ENCODE assay signal across 10 cellular contexts in genomic region chr19:12965812-12966135, GRCh38. TPM values are rescaled to one million over a fixed set of nuclear protein-coding genes. Genes with fewer than 3 reads are reported as not detected.
DNase-seq lines count a peak whose midpoint lies in the region; ATAC-seq and TF ChIP-seq lines count a peak whose summit lies in the region.
"Had no signal": no experiment of that assay in that cellular context is flagged by ENCODE, and none has a peak within 500 bp of the region (broad histone marks: within the 10 kb centered on the region; RNA-seq: fewer than 3 reads in every experiment).

No MANE protein-coding gene starts in this region.

- peak overlapping the region in 3 of 11 experiments; percentile 46 to 61 (median 55); a peak in 3 of 22 replicates for H3K27ac ChIP-seq in BLaER1 treated with 17β-estradiol and CSF1 and Interleukin-3, amounts not matched to agents 10 nM and 100 nM
- H3K27ac ChIP-seq in Karpas-422 (ENCODE audit: low read length) (no peak overlapping the region), neural cell (ENCODE audit: low read length) (no peak overlapping the region)

- H3K4me1 Mint-ChIP-seq in central memory CD8-positive, alpha-beta T cell = peaks cover 6% of the 10 kb centered on the region

- H2AFZ ChIP-seq in Karpas-422 (ENCODE audit: low read length) (peak overlapping the region; percentile 95), neural cell (ENCODE audit: low read depth, low read length) (peak overlapping the region; percentile 51)

- H3K4me2 ChIP-seq in BLaER1 treated with 17β-estradiol and CSF1 and Interleukin-3, amounts not matched to agents 10 nM and 100 nM = peak overlapping the region; percentile 79 to 99 (median 89)
- H3K4me2 ChIP-seq in Karpas-422 (ENCODE audit: low read depth, low read length, poor library complexity, severe bottlenecking) (peak overlapping the region; percentile 84), neural cell (ENCODE audit: low read length) (no peak overlapping the region)

- no peak for TF ChIP-seq RAD21 in neural cell (conservative IDR thresholded peaks at IDR 0.05)

- peak overlapping the region in 8 of 11 experiments; percentile 64 to 76 (median 72); a peak in 13 of 22 replicates for H3K9ac ChIP-seq in BLaER1 treated with 17β-estradiol and CSF1 and Interleukin-3, amounts not matched to agents 10 nM and 100 nM
- H3K9ac ChIP-seq in Karpas-422 (ENCODE audit: low read length) = peak overlapping the region; percentile 70
- H3K9ac ChIP-seq in neural cell (ENCODE audit: low read length) = peak overlapping the region; percentile 39

- H4K20me1 ChIP-seq in BLaER1 treated with 17β-estradiol and CSF1 and Interleukin-3, amounts not matched to agents 10 nM and 100 nM = no peaks in the 10 kb centered on the region
- H4K20me1 ChIP-seq in Karpas-422 (ENCODE audit: insufficient read depth, low read depth, low read length) (no peaks in the 10 kb centered on the region), neural cell (ENCODE audit: insufficient read depth) (no peaks in the 10 kb centered on the region)

- peaks cover 4% of the 10 kb centered on the region for H3K36me3 Mint-ChIP-seq in central memory CD8-positive, alpha-beta T cell (ENCODE audit: insufficient read depth)

- no peak for TF ChIP-seq EP300 in neural cell (conservative IDR thresholded peaks at IDR 0.05; ENCODE audit: poor library complexity, severe bottlenecking)

- peaks cover 0 to 18% (median 11%) of the 10 kb centered on the region in 10 experiments; a peak in 12 of 20 replicates for H3K4me1 ChIP-seq in BLaER1 treated with 17β-estradiol and CSF1 and Interleukin-3, amounts not matched to agents 10 nM and 100 nM
- H3K4me1 ChIP-seq in Karpas-422 (ENCODE audit: low read length) = peaks cover 7% of the 10 kb centered on the region

- H3K9me3 Mint-ChIP-seq in central memory CD8-positive, alpha-beta T cell = no peaks in the 10 kb centered on the region

- H3K27me3 Mint-ChIP-seq in central memory CD8-positive, alpha-beta T cell = no peaks in the 10 kb centered on the region

- peak overlapping the region; percentile 84 for H3K4me3 Mint-ChIP-seq in central memory CD8-positive, alpha-beta T cell

- H3K36me3 ChIP-seq in BLaER1 treated with 17β-estradiol and CSF1 and Interleukin-3, amounts not matched to agents 10 nM and 100 nM = no peaks in the 10 kb centered on the region
- no peaks in the 10 kb centered on the region for H3K36me3 ChIP-seq in Karpas-422 (ENCODE audit: insufficient read depth, low read length)
- no peaks in the 10 kb centered on the region for H3K36me3 ChIP-seq in neural cell (ENCODE audit: insufficient read depth, low read length)

- H3K9me2 ChIP-seq in Karpas-422 (replicated peaks; ENCODE audit: insufficient read depth, low read length) (no peaks in the 10 kb centered on the region), neural cell (ENCODE audit: insufficient read depth, low read length) (no peaks in the 10 kb centered on the region)

- DNase-seq in Karpas-422 = no peak
- no peak for DNase-seq in central memory CD8-positive, alpha-beta T cell (ENCODE audit: low spot score in 2 of 2)
- no peak for DNase-seq in D341Med (ENCODE audit: low spot score)

- H3K79me2 ChIP-seq in Karpas-422 (ENCODE audit: low read length) (no peaks in the 10 kb centered on the region), neural cell (replicated peaks; ENCODE audit: insufficient read depth, low read length) (no peaks in the 10 kb centered on the region)

- TF ChIP-seq CTCF in neural cell (IDR thresholded peaks at IDR 0.05; ENCODE audit: poor library complexity, severe bottlenecking) = no peak

- no peak for ATAC-seq in central memory CD8-positive, alpha-beta T cell (replicated peaks; ENCODE audit: extremely low read depth, poor library complexity, severe bottlenecking)
- ATAC-seq in HG03097 (IDR thresholded peaks at IDR 0.05; ENCODE audit: low FRiP score, unreplicated experiment) = no peak
- no peak for ATAC-seq in HG03139 (IDR thresholded peaks at IDR 0.05; ENCODE audit: unreplicated experiment)
- no peak for ATAC-seq in HG03460 (IDR thresholded peaks at IDR 0.05; ENCODE audit: unreplicated experiment)

- H3K27me3 ChIP-seq in BLaER1 treated with 17β-estradiol and CSF1 and Interleukin-3, amounts not matched to agents 10 nM and 100 nM = no peaks in the 10 kb centered on the region
- H3K27me3 ChIP-seq in Karpas-422 (ENCODE audit: low read length) = no peaks in the 10 kb centered on the region
- H3K27me3 ChIP-seq in neural cell (ENCODE audit: insufficient read depth, low read depth, low read length) = no peaks in the 10 kb centered on the region

- no peak overlapping the region for H3K27ac Mint-ChIP-seq in central memory CD8-positive, alpha-beta T cell (ENCODE audit: low read depth)

- no peaks in the 10 kb centered on the region for H3F3A ChIP-seq in neural cell (ENCODE audit: insufficient read depth, low read length, poor library complexity, severe bottlenecking)

- no peaks in the 10 kb centered on the region for H3K9me3 ChIP-seq in BLaER1 treated with 17β-estradiol and CSF1 and Interleukin-3, amounts not matched to agents 10 nM and 100 nM (replicated peaks in 1 of 11)
- H3K9me3 ChIP-seq in Karpas-422 (ENCODE audit: low read length) (no peaks in the 10 kb centered on the region), neural cell (ENCODE audit: low read length) (no peaks in the 10 kb centered on the region)

- peak overlapping the region in 6 of 10 experiments; percentile 46 to 68 (median 55); a peak in 6 of 20 replicates for H3K4me3 ChIP-seq in BLaER1 treated with 17β-estradiol and CSF1 and Interleukin-3, amounts not matched to agents 10 nM and 100 nM
- peak overlapping the region; percentile 62; the same call in 1 of the 2 replicates for H3K4me3 ChIP-seq in Karpas-422 (ENCODE audit: low read length)
- H3K4me3 ChIP-seq in neural cell (ENCODE audit: low read length) = peak overlapping the region; percentile 51

TF ChIP-seq in neural cell, 6 proteins besides CTCF, POLR2A, EP300 and RAD21:
- TF ChIP-seq TAF1 (IDR thresholded peaks at IDR 0.05; ENCODE audit: low read depth) (no peak), EZH2 (IDR thresholded peaks at IDR 0.05; ENCODE audit: borderline replicate concordance, insufficient read depth, low read length, poor library complexity, severe bottlenecking) (no peak), SMC3 (conservative IDR thresholded peaks at IDR 0.05; ENCODE audit: poor library complexity) (no peak), POLR2AphosphoS5 (IDR thresholded peaks at IDR 0.05) (no peak)

RNA-seq across cellular contexts. Expression of gene DAND5, which starts 3.6 kb away (rescaled TPM):
- total RNA-seq in Karpas-422 (2014; rRNA removed; shearing (Covaris generic); ENCODE audit: low replicate concordance) = 0.52 TPM in 1 of 2 replicates, not detected in the other
- polyA plus RNA-seq in neural cell = not detected in 2 replicates
- not detected in 2 replicates for polyA minus RNA-seq in neural cell
- total RNA-seq: RPMI7951, subcutaneous adipose tissue had no signal

RNA-seq across cellular contexts. Expression of gene GADD45GIP1, which starts 8.8 kb away (rescaled TPM):
- total RNA-seq in Karpas-422 (2014; rRNA removed; shearing (Covaris generic); ENCODE audit: low replicate concordance) = 23.2 and 66.6 TPM in 2 replicates
- polyA plus RNA-seq in neural cell = 18.6 and 21.3 TPM in 2 replicates
- polyA minus RNA-seq in neural cell = 11.2 and 12.0 TPM in 2 replicates

RNA-seq across cellular contexts. Expression of gene RAD23A, which starts 20.1 kb away (rescaled TPM):
- 130 and 144 TPM in 2 replicates for total RNA-seq in Karpas-422 (2014; rRNA removed; shearing (Covaris generic); ENCODE audit: low replicate concordance)
- 37.4 and 42.1 TPM in 2 replicates for polyA plus RNA-seq in neural cell
- 19.9 and 22.4 TPM in 2 replicates for polyA minus RNA-seq in neural cell

RNA-seq across cellular contexts. Expression of gene CALR, which starts 27.4 kb away (rescaled TPM):
- total RNA-seq in Karpas-422 (2014; rRNA removed; shearing (Covaris generic); ENCODE audit: low replicate concordance) = 547 and 681 TPM in 2 replicates
- 211 and 242 TPM in 2 replicates for polyA plus RNA-seq in neural cell
- 174 and 179 TPM in 2 replicates for polyA minus RNA-seq in neural cell

RNA-seq across cellular contexts. Expression of gene NFIX, which starts 29.5 kb away (rescaled TPM):
- total RNA-seq in Karpas-422 (2014; rRNA removed; shearing (Covaris generic); ENCODE audit: low replicate concordance) = 0.04 and 0.18 TPM in 2 replicates
- polyA plus RNA-seq in neural cell = not detected in 2 replicates
- polyA minus RNA-seq in neural cell = not detected in 2 replicates
